4 cellular contexts compared by ENCODE assay signal in genomic region chr1:10080523-10080922, GRCh38.
TF ChIP-seq lines count a peak whose summit lies in the region.

No MANE protein-coding gene starts in this region.

TF ChIP-seq in SK-N-SH treated with all-trans-retinoic acid at 6 μM for 48 hours, 23 proteins besides CTCF, POLR2A, EP300 and RAD21:
- no peak for TF ChIP-seq TOX (CRISPR knock-in tag; IDR thresholded peaks at IDR 0.05; ENCODE audit: borderline replicate concordance)
- TF ChIP-seq ZNF565 (CRISPR knock-in tag; conservative IDR thresholded peaks at IDR 0.05; ENCODE audit: low read depth), result no peak
- no peak for TF ChIP-seq ARNTL (CRISPR knock-in tag; IDR thresholded peaks at IDR 0.05; ENCODE audit: borderline replicate concordance, low read depth)
- no peak for TF ChIP-seq PATZ1 (CRISPR knock-in tag; IDR thresholded peaks at IDR 0.05; ENCODE audit: borderline replicate concordance)
- no peak for TF ChIP-seq RARB (CRISPR knock-in tag; IDR thresholded peaks at IDR 0.05)
- TF ChIP-seq ZFP3 (CRISPR knock-in tag; IDR thresholded peaks at IDR 0.05), result no peak
- TF ChIP-seq ZNF8 (CRISPR knock-in tag; IDR thresholded peaks at IDR 0.05), result peak; percentile 76
- no peak for TF ChIP-seq ZC3H10 (CRISPR knock-in tag; IDR thresholded peaks at IDR 0.05)
TF ChIP-seq in SK-N-SH treated with all-trans-retinoic acid at 6 μM for 48 hours: peak in this region for 1.

TF ChIP-seq in SK-N-SH, 30 proteins besides CTCF, POLR2A, EP300 and RAD21:
- TF ChIP-seq YY1 (IDR thresholded peaks at IDR 0.05; ENCODE audit: low read depth) (no peak), RCOR1 (IDR thresholded peaks at IDR 0.05; ENCODE audit: low read length) (no peak), FOXJ3 (CRISPR knock-in tag; IDR thresholded peaks at IDR 0.05) (no peak), NRF1 (IDR thresholded peaks at IDR 0.05; ENCODE audit: low read depth, low read length) (no peak), EZH2phosphoT487 (IDR thresholded peaks at IDR 0.05; ENCODE audit: borderline replicate concordance, low read depth) (no peak), GABPA (IDR thresholded peaks at IDR 0.05; ENCODE audit: low read depth) (no peak)
- TF ChIP-seq, protein P1, sequence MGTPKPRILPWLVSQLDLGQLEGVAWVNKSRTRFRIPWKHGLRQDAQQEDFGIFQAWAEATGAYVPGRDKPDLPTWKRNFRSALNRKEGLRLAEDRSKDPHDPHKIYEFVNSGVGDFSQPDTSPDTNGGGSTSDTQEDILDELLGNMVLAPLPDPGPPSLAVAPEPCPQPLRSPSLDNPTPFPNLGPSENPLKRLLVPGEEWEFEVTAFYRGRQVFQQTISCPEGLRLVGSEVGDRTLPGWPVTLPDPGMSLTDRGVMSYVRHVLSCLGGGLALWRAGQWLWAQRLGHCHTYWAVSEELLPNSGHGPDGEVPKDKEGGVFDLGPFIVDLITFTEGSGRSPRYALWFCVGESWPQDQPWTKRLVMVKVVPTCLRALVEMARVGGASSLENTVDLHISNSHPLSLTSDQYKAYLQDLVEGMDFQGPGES (IDR thresholded peaks at IDR 0.05; ENCODE audit: low read depth, low read length), result no peak
- TF ChIP-seq, protein P2, sequence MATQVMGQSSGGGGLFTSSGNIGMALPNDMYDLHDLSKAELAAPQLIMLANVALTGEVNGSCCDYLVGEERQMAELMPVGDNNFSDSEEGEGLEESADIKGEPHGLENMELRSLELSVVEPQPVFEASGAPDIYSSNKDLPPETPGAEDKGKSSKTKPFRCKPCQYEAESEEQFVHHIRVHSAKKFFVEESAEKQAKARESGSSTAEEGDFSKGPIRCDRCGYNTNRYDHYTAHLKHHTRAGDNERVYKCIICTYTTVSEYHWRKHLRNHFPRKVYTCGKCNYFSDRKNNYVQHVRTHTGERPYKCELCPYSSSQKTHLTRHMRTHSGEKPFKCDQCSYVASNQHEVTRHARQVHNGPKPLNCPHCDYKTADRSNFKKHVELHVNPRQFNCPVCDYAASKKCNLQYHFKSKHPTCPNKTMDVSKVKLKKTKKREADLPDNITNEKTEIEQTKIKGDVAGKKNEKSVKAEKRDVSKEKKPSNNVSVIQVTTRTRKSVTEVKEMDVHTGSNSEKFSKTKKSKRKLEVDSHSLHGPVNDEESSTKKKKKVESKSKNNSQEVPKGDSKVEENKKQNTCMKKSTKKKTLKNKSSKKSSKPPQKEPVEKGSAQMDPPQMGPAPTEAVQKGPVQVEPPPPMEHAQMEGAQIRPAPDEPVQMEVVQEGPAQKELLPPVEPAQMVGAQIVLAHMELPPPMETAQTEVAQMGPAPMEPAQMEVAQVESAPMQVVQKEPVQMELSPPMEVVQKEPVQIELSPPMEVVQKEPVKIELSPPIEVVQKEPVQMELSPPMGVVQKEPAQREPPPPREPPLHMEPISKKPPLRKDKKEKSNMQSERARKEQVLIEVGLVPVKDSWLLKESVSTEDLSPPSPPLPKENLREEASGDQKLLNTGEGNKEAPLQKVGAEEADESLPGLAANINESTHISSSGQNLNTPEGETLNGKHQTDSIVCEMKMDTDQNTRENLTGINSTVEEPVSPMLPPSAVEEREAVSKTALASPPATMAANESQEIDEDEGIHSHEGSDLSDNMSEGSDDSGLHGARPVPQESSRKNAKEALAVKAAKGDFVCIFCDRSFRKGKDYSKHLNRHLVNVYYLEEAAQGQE (IDR thresholded peaks at IDR 0.05; ENCODE audit: low read depth, low read length), result no peak

TF ChIP-seq in HEK293, 187 proteins besides CTCF, POLR2A, EP300 and RAD21:
- no peak for TF ChIP-seq ZNF785 (tag by site-specific recombination; IDR thresholded peaks at IDR 0.05)
- TF ChIP-seq ZNF561 (tag by site-specific recombination; IDR thresholded peaks at IDR 0.05; ENCODE audit: borderline replicate concordance), result no peak
- TF ChIP-seq ZNF473 (tag by site-specific recombination; IDR thresholded peaks at IDR 0.05), result no peak
- no peak for TF ChIP-seq GLI2 (tag by site-specific recombination; IDR thresholded peaks at IDR 0.05; ENCODE audit: borderline replicate concordance, low read depth)
- TF ChIP-seq ZNF843 (tag by site-specific recombination; IDR thresholded peaks at IDR 0.05), result no peak
- TF ChIP-seq ZNF146 (tag by site-specific recombination; IDR thresholded peaks at IDR 0.05), result peak; percentile 81

TF ChIP-seq in K562, 482 proteins besides CTCF, POLR2A, EP300 and RAD21:
- TF ChIP-seq ZNF146 (CRISPR knock-in tag; IDR thresholded peaks at IDR 0.05; ENCODE audit: unreplicated experiment) (peak; percentile 80), RBM25 (IDR thresholded peaks at IDR 0.05; ENCODE audit: low read depth, low read length, severe bottlenecking) (peak; percentile 44), ZNF766 (CRISPR knock-in tag; conservative IDR thresholded peaks at IDR 0.05) (no peak), GATA2 (CRISPR knock-in tag; IDR thresholded peaks at IDR 0.05) (no peak), TRIM28 (IDR thresholded peaks at IDR 0.05) (no peak), HDAC6 (IDR thresholded peaks at IDR 0.05; ENCODE audit: low read depth, low read length) (no peak), KDM1A (IDR thresholded peaks at IDR 0.05) (no peak), ID3 (CRISPR knock-in tag; IDR thresholded peaks at IDR 0.05) (no peak), ID3 (tag; IDR thresholded peaks at IDR 0.05) (no peak), GABPA (tag; conservative IDR thresholded peaks at IDR 0.05; ENCODE audit: low read depth) (no peak), ADNP (tag; IDR thresholded peaks at IDR 0.05) (peak; percentile 42; the same call in 1 of the 2 replicates), SREBF1 (IDR thresholded peaks at IDR 0.05; ENCODE audit: borderline replicate concordance, low read depth, low read length) (no peak)
- TF ChIP-seq, protein P3, sequence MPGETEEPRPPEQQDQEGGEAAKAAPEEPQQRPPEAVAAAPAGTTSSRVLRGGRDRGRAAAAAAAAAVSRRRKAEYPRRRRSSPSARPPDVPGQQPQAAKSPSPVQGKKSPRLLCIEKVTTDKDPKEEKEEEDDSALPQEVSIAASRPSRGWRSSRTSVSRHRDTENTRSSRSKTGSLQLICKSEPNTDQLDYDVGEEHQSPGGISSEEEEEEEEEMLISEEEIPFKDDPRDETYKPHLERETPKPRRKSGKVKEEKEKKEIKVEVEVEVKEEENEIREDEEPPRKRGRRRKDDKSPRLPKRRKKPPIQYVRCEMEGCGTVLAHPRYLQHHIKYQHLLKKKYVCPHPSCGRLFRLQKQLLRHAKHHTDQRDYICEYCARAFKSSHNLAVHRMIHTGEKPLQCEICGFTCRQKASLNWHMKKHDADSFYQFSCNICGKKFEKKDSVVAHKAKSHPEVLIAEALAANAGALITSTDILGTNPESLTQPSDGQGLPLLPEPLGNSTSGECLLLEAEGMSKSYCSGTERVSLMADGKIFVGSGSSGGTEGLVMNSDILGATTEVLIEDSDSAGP (CRISPR knock-in tag; IDR thresholded peaks at IDR 0.05), result no peak
